In genomic region chr3:182445576-182445975, GRCh38 we compare ENCODE assay signal across 15 cellular contexts.
DNase-seq lines count a peak whose midpoint lies in the region; ATAC-seq and TF ChIP-seq lines count a peak whose summit lies in the region.
"Had no signal": no experiment of that assay in that cellular context is flagged by ENCODE, and none has a peak within 500 bp of the region (broad histone marks: within the 10 kb centered on the region; RNA-seq: fewer than 3 reads in every experiment).

No MANE protein-coding gene starts in this region.

- H2BK120ac ChIP-seq in mesendoderm (ENCODE audit: low read depth, low read length), result no peak overlapping the region

- no peaks in the 10 kb centered on the region for H3K4me1 ChIP-seq in mesendoderm (ENCODE audit: control insufficient read depth, low read depth, low read length)
- no peaks in the 10 kb centered on the region for H3K4me1 ChIP-seq in heart right ventricle
- H3K4me1 ChIP-seq: BLaER1 treated with 17β-estradiol and CSF1 and Interleukin-3, amounts not matched to agents 10 nM and 100 nM had no signal

- DNase-seq in ELF-1 (ENCODE audit: low read depth, low spot score) (peak; percentile 40), NCI-H774 (lab: John Stamatoyannopoulos, UW) (peak; percentile 55), mesendoderm (peak; percentile 40), heart right ventricle (no peak)
- DNase-seq: 8988T; Calu3; CD4-positive, CD25-positive, alpha-beta regulatory T cell; DMS79; GOT3; H9 had no signal

- H3K36me3 ChIP-seq in mesendoderm (ENCODE audit: control insufficient read depth, insufficient read depth, low read length) (no peaks in the 10 kb centered on the region), heart right ventricle (no peaks in the 10 kb centered on the region)
- H3K36me3 ChIP-seq: BLaER1 treated with 17β-estradiol and CSF1 and Interleukin-3, amounts not matched to agents 10 nM and 100 nM had no signal

- H2BK15ac ChIP-seq in mesendoderm (replicated peaks; ENCODE audit: low read depth), result no peak overlapping the region

- no peak overlapping the region for H3K4me3 Mint-ChIP-seq in stimulated activated memory B cell treated with anti-CD40 and anti-IgM and Interleukin-4, amounts not matched to agents 10 μg/mL and 1 μg/mL and 100 μg/mL, for 72 hours
- H3K4me3 Mint-ChIP-seq: CD4-positive, CD25-positive, alpha-beta regulatory T cell; H9 had no signal

- TF ChIP-seq CTCF in heart right ventricle (IDR thresholded peaks at IDR 0.05), result no peak

- H3K27me3 Mint-ChIP-seq in stimulated activated memory B cell treated with anti-CD40 and anti-IgM and Interleukin-4, amounts not matched to agents 10 μg/mL and 1 μg/mL and 100 μg/mL, for 72 hours, result no peaks in the 10 kb centered on the region
- H3K27me3 Mint-ChIP-seq: CD4-positive, CD25-positive, alpha-beta regulatory T cell had no signal

- no peak overlapping the region for H3K18ac ChIP-seq in mesendoderm (ENCODE audit: low read length)

- no peaks in the 10 kb centered on the region for H3K9me3 ChIP-seq in heart right ventricle

- WGBS in mesendoderm (ENCODE audit: extremely low coverage, insufficient coverage, low lambda C conversion rate), result no CpG with 5 or more reads among the region's 5 CpGs
- 37 to 42% methylated on average over 5 of the region's 5 CpGs for WGBS in heart right ventricle, 2 donors

- H3K4ac ChIP-seq in mesendoderm (ENCODE audit: low read depth, low read length), result no peak overlapping the region

- no peak overlapping the region for H3K9ac ChIP-seq in mesendoderm (ENCODE audit: low read length)
- H3K9ac ChIP-seq: BLaER1 treated with 17β-estradiol and CSF1 and Interleukin-3, amounts not matched to agents 10 nM and 100 nM had no signal

- H3K79me1 ChIP-seq in mesendoderm (ENCODE audit: low read length), result no peaks in the 10 kb centered on the region

- no peak overlapping the region for H3K4me2 ChIP-seq in mesendoderm (ENCODE audit: low read length)
- H3K4me2 ChIP-seq: BLaER1 treated with 17β-estradiol and CSF1 and Interleukin-3, amounts not matched to agents 10 nM and 100 nM had no signal

- no peaks in the 10 kb centered on the region for H3K4me1 Mint-ChIP-seq in stimulated activated memory B cell treated with anti-CD40 and anti-IgM and Interleukin-4, amounts not matched to agents 10 μg/mL and 1 μg/mL and 100 μg/mL, for 72 hours
- H3K4me1 Mint-ChIP-seq: CD4-positive, CD25-positive, alpha-beta regulatory T cell had no signal

- no peaks in the 10 kb centered on the region for H3K9me3 Mint-ChIP-seq in stimulated activated memory B cell treated with anti-CD40 and anti-IgM and Interleukin-4, amounts not matched to agents 10 μg/mL and 1 μg/mL and 100 μg/mL, for 72 hours
- H3K9me3 Mint-ChIP-seq: H9 had no signal

- H3K27me3 ChIP-seq in mesendoderm (ENCODE audit: insufficient read depth, low read length, poor library complexity) (no peaks in the 10 kb centered on the region), heart right ventricle (no peaks in the 10 kb centered on the region)
- H3K27me3 ChIP-seq: BLaER1 treated with 17β-estradiol and CSF1 and Interleukin-3, amounts not matched to agents 10 nM and 100 nM had no signal

- H3K56ac ChIP-seq in mesendoderm (ENCODE audit: low read length), result no peak overlapping the region

- intact Hi-C loops in heart right ventricle (cut with DNase I), result no loop called here

- H3K27ac ChIP-seq in mesendoderm (ENCODE audit: low read depth, low read length) (no peak overlapping the region), heart right ventricle (no peak overlapping the region)
- H3K27ac ChIP-seq: BLaER1 treated with 17β-estradiol and CSF1 and Interleukin-3, amounts not matched to agents 10 nM and 100 nM had no signal

- no peak overlapping the region for H3K27ac Mint-ChIP-seq in stimulated activated memory B cell treated with anti-CD40 and anti-IgM and Interleukin-4, amounts not matched to agents 10 μg/mL and 1 μg/mL and 100 μg/mL, for 72 hours
- H3K27ac Mint-ChIP-seq: CD4-positive, CD25-positive, alpha-beta regulatory T cell; H9 had no signal

- H2BK5ac ChIP-seq in mesendoderm (ENCODE audit: low read length), result no peak overlapping the region

- H3K23ac ChIP-seq in mesendoderm (ENCODE audit: low read length), result no peak overlapping the region

- H3K36me3 Mint-ChIP-seq in stimulated activated memory B cell treated with anti-CD40 and anti-IgM and Interleukin-4, amounts not matched to agents 10 μg/mL and 1 μg/mL and 100 μg/mL, for 72 hours, result no peaks in the 10 kb centered on the region
- H3K36me3 Mint-ChIP-seq: CD4-positive, CD25-positive, alpha-beta regulatory T cell had no signal

- peak; percentile 27 for ATAC-seq in stimulated activated memory B cell treated with anti-CD40 and anti-IgM and Interleukin-4, amounts not matched to agents 10 μg/mL and 1 μg/mL and 100 μg/mL, for 72 hours
- ATAC-seq in GM19463 (IDR thresholded peaks at IDR 0.05; ENCODE audit: unreplicated experiment) (no peak), GM19324 (IDR thresholded peaks at IDR 0.05; ENCODE audit: low FRiP score, unreplicated experiment) (no peak), heart right ventricle (no peak)
- ATAC-seq: HepG2 had no signal

- H3K79me2 ChIP-seq in mesendoderm (ENCODE audit: control insufficient read depth, insufficient read depth, low read length), result no peaks in the 10 kb centered on the region

- H4K8ac ChIP-seq in mesendoderm (ENCODE audit: low read depth, low read length), result no peak overlapping the region

- no peak overlapping the region for H3K4me3 ChIP-seq in mesendoderm (ENCODE audit: low read length)
- no peak overlapping the region for H3K4me3 ChIP-seq in heart right ventricle
- H3K4me3 ChIP-seq: BLaER1 treated with 17β-estradiol and CSF1 and Interleukin-3, amounts not matched to agents 10 nM and 100 nM had no signal

- no peak overlapping the region for H2AK5ac ChIP-seq in mesendoderm (ENCODE audit: low read length)

- H4K5ac ChIP-seq in mesendoderm (ENCODE audit: low read length), result no peak overlapping the region

Comparison
In these comparisons a context has a peak if more than half of its experiments do, and no peak if none do; other contexts are left out.
1. DNase-seq: peak in ELF-1 (single experiment), NCI-H774 (single experiment) and mesendoderm (single experiment); none in heart right ventricle (0 of 2).